ENCODE assay signal across 1 cellular context in the genomic region with DNA sequence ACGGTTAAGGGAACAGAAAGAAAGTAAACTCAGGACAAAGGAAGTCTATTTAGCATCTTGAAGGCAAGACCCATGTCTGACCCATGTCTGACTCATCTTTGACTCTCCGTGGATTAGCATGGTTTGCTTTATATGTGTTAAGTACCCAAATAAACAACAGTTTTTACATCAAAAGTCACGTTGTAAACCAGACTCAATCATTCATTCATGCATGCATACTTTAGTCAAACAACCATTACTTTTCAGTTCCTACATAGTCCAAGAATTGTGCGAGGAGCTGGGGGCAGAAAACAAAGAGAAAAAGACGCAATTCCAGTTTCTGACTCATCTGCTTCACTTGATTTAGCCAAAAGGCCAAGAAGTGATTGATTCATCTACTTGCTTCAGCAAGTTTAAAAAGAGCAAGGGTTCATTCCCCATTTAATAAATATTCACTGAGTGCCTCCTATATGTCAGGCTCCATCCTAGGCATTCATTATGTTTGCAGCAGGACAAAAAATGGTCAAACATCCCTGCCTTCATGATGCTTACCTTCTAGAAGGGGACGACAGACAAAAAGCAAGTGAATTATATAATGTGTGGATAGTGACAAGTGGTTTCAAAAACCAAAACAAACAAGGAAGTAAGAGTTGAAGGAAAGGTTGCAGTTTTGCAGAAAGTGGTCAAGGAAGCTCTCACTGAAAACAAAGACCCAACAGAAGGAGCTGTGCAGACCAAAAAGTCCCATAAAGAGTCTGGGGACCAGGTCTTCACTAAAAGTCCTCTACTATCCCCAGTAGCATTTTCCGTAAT.
TF ChIP-seq lines count a peak whose summit lies in the region.

No MANE protein-coding gene starts in this region.

TF ChIP-seq in GM12878, 131 proteins besides CTCF, POLR2A, EP300 and RAD21 (continued from another document and continues in another):
- TF ChIP-seq, protein P1, sequence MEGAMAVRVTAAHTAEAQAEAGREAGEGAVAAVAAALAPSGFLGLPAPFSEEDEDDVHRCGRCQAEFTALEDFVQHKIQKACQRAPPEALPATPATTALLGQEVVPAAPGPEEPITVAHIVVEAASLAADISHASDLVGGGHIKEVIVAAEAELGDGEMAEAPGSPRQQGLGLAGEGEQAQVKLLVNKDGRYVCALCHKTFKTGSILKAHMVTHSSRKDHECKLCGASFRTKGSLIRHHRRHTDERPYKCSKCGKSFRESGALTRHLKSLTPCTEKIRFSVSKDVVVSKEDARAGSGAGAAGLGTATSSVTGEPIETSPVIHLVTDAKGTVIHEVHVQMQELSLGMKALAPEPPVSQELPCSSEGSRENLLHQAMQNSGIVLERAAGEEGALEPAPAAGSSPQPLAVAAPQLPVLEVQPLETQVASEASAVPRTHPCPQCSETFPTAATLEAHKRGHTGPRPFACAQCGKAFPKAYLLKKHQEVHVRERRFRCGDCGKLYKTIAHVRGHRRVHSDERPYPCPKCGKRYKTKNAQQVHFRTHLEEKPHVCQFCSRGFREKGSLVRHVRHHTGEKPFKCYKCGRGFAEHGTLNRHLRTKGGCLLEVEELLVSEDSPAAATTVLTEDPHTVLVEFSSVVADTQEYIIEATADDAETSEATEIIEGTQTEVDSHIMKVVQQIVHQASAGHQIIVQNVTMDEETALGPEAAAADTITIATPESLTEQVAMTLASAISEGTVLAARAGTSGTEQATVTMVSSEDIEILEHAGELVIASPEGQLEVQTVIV (IDR thresholded peaks at IDR 0.05; ENCODE audit: borderline replicate concordance, partially characterized antibody): no peak
- TF ChIP-seq MEF2B (IDR thresholded peaks at IDR 0.05; ENCODE audit: partially characterized antibody, poor library complexity, severe bottlenecking): no peak
- TF ChIP-seq, protein P2, sequence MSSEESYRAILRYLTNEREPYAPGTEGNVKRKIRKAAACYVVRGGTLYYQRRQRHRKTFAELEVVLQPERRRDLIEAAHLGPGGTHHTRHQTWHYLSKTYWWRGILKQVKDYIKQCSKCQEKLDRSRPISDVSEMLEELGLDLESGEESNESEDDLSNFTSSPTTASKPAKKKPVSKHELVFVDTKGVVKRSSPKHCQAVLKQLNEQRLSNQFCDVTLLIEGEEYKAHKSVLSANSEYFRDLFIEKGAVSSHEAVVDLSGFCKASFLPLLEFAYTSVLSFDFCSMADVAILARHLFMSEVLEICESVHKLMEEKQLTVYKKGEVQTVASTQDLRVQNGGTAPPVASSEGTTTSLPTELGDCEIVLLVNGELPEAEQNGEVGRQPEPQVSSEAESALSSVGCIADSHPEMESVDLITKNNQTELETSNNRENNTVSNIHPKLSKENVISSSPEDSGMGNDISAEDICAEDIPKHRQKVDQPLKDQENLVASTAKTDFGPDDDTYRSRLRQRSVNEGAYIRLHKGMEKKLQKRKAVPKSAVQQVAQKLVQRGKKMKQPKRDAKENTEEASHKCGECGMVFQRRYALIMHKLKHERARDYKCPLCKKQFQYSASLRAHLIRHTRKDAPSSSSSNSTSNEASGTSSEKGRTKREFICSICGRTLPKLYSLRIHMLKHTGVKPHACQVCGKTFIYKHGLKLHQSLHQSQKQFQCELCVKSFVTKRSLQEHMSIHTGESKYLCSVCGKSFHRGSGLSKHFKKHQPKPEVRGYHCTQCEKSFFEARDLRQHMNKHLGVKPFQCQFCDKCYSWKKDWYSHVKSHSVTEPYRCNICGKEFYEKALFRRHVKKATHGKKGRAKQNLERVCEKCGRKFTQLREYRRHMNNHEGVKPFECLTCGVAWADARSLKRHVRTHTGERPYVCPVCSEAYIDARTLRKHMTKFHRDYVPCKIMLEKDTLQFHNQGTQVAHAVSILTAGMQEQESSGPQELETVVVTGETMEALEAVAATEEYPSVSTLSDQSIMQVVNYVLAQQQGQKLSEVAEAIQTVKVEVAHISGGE (CRISPR knock-in tag; IDR thresholded peaks at IDR 0.05): no peak
- 0 out of 2 replicates have a peak, but pooled peaks have one; percentile 9 for TF ChIP-seq SMC3 (IDR thresholded peaks at IDR 0.05; ENCODE audit: borderline replicate concordance, low read length)
- no peak for TF ChIP-seq FOXM1 (IDR thresholded peaks at IDR 0.05; ENCODE audit: low read depth, low read length)
- no peak for TF ChIP-seq CHD2 (IDR thresholded peaks at IDR 0.05; ENCODE audit: borderline replicate concordance, low read depth, low read length)
- peak; percentile 97 for TF ChIP-seq ZNF24 (IDR thresholded peaks at IDR 0.05)
- no peak for TF ChIP-seq ZNF384 (IDR thresholded peaks at IDR 0.05; ENCODE audit: borderline replicate concordance, low read depth, low read length)
- TF ChIP-seq, protein P3, sequence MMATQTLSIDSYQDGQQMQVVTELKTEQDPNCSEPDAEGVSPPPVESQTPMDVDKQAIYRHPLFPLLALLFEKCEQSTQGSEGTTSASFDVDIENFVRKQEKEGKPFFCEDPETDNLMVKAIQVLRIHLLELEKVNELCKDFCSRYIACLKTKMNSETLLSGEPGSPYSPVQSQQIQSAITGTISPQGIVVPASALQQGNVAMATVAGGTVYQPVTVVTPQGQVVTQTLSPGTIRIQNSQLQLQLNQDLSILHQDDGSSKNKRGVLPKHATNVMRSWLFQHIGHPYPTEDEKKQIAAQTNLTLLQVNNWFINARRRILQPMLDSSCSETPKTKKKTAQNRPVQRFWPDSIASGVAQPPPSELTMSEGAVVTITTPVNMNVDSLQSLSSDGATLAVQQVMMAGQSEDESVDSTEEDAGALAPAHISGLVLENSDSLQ (IDR thresholded peaks at IDR 0.05): no peak
- TF ChIP-seq NFIC (IDR thresholded peaks at IDR 0.05; ENCODE audit: low read depth, low read length): no peak; the same call in 1 of the 2 replicates
- TF ChIP-seq, protein P4, sequence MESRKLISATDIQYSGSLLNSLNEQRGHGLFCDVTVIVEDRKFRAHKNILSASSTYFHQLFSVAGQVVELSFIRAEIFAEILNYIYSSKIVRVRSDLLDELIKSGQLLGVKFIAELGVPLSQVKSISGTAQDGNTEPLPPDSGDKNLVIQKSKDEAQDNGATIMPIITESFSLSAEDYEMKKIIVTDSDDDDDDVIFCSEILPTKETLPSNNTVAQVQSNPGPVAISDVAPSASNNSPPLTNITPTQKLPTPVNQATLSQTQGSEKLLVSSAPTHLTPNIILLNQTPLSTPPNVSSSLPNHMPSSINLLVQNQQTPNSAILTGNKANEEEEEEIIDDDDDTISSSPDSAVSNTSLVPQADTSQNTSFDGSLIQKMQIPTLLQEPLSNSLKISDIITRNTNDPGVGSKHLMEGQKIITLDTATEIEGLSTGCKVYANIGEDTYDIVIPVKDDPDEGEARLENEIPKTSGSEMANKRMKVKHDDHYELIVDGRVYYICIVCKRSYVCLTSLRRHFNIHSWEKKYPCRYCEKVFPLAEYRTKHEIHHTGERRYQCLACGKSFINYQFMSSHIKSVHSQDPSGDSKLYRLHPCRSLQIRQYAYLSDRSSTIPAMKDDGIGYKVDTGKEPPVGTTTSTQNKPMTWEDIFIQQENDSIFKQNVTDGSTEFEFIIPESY (IDR thresholded peaks at IDR 0.05): no peak
- TF ChIP-seq, protein P5, sequence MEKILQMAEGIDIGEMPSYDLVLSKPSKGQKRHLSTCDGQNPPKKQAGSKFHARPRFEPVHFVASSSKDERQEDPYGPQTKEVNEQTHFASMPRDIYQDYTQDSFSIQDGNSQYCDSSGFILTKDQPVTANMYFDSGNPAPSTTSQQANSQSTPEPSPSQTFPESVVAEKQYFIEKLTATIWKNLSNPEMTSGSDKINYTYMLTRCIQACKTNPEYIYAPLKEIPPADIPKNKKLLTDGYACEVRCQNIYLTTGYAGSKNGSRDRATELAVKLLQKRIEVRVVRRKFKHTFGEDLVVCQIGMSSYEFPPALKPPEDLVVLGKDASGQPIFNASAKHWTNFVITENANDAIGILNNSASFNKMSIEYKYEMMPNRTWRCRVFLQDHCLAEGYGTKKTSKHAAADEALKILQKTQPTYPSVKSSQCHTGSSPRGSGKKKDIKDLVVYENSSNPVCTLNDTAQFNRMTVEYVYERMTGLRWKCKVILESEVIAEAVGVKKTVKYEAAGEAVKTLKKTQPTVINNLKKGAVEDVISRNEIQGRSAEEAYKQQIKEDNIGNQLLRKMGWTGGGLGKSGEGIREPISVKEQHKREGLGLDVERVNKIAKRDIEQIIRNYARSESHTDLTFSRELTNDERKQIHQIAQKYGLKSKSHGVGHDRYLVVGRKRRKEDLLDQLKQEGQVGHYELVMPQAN (conservative IDR thresholded peaks at IDR 0.05): no peak
- TF ChIP-seq STAT3 (IDR thresholded peaks at IDR 0.05; ENCODE audit: low read depth, low read length): peak; percentile 54; the same call in 1 of the 2 replicates
- TF ChIP-seq RCOR1 (conservative IDR thresholded peaks at IDR 0.05; ENCODE audit: low read depth, low read length): no peak
- no peak for TF ChIP-seq WRNIP1 (IDR thresholded peaks at IDR 0.05; ENCODE audit: borderline replicate concordance, low read depth, low read length)
- peak; percentile 55 for TF ChIP-seq RUNX3 (IDR thresholded peaks at IDR 0.05; ENCODE audit: low read length)
- TF ChIP-seq JUND (IDR thresholded peaks at IDR 0.05; ENCODE audit: low read depth, low read length): no peak
- peak; percentile 42; the same call in 1 of the 2 replicates for TF ChIP-seq CBX5 (IDR thresholded peaks at IDR 0.05; ENCODE audit: low read depth)
- TF ChIP-seq NR2C1 (IDR thresholded peaks at IDR 0.05): no peak
- TF ChIP-seq SIX5 (IDR thresholded peaks at IDR 0.05; ENCODE audit: low read depth, low read length, severe bottlenecking): no peak
- TF ChIP-seq NR2F1 (conservative IDR thresholded peaks at IDR 0.05): 0 out of 2 replicates have a peak, but pooled peaks have one; percentile 22
- TF ChIP-seq CREB1 (IDR thresholded peaks at IDR 0.05; ENCODE audit: low read depth): no peak
- TF ChIP-seq IKZF1 (conservative IDR thresholded peaks at IDR 0.05): no peak
- TF ChIP-seq ATF7 (IDR thresholded peaks at IDR 0.05; ENCODE audit: low read depth): no peak
- TF ChIP-seq, protein P6, sequence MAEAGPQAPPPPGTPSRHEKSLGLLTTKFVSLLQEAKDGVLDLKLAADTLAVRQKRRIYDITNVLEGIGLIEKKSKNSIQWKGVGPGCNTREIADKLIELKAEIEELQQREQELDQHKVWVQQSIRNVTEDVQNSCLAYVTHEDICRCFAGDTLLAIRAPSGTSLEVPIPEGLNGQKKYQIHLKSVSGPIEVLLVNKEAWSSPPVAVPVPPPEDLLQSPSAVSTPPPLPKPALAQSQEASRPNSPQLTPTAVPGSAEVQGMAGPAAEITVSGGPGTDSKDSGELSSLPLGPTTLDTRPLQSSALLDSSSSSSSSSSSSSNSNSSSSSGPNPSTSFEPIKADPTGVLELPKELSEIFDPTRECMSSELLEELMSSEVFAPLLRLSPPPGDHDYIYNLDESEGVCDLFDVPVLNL (IDR thresholded peaks at IDR 0.05; ENCODE audit: low read depth, low read length): no peak
- TF ChIP-seq GATAD2B (conservative IDR thresholded peaks at IDR 0.05; ENCODE audit: low read depth): no peak
- TF ChIP-seq MYC (IDR thresholded peaks at IDR 0.05; ENCODE audit: insufficient read depth, insufficient read length, insufficient replicate concordance, low read length, severe bottlenecking): no peak
- TF ChIP-seq NR2C2 (IDR thresholded peaks at IDR 0.05; ENCODE audit: borderline replicate concordance, control insufficient read depth, insufficient read length, low read depth): no peak
- no peak for TF ChIP-seq ESRRA (IDR thresholded peaks at IDR 0.05; ENCODE audit: low read length)
- peak; percentile 36 to 48; a peak in 3 of 4 replicates for TF ChIP-seq IKZF2 (IDR thresholded peaks at IDR 0.05)
- TF ChIP-seq, protein P7, sequence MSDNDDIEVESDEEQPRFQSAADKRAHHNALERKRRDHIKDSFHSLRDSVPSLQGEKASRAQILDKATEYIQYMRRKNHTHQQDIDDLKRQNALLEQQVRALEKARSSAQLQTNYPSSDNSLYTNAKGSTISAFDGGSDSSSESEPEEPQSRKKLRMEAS (IDR thresholded peaks at IDR 0.05; ENCODE audit: low read depth, low read length): no peak
- no peak for TF ChIP-seq SUZ12 (IDR thresholded peaks at IDR 0.05; ENCODE audit: unreplicated experiment)
- TF ChIP-seq, protein P8, sequence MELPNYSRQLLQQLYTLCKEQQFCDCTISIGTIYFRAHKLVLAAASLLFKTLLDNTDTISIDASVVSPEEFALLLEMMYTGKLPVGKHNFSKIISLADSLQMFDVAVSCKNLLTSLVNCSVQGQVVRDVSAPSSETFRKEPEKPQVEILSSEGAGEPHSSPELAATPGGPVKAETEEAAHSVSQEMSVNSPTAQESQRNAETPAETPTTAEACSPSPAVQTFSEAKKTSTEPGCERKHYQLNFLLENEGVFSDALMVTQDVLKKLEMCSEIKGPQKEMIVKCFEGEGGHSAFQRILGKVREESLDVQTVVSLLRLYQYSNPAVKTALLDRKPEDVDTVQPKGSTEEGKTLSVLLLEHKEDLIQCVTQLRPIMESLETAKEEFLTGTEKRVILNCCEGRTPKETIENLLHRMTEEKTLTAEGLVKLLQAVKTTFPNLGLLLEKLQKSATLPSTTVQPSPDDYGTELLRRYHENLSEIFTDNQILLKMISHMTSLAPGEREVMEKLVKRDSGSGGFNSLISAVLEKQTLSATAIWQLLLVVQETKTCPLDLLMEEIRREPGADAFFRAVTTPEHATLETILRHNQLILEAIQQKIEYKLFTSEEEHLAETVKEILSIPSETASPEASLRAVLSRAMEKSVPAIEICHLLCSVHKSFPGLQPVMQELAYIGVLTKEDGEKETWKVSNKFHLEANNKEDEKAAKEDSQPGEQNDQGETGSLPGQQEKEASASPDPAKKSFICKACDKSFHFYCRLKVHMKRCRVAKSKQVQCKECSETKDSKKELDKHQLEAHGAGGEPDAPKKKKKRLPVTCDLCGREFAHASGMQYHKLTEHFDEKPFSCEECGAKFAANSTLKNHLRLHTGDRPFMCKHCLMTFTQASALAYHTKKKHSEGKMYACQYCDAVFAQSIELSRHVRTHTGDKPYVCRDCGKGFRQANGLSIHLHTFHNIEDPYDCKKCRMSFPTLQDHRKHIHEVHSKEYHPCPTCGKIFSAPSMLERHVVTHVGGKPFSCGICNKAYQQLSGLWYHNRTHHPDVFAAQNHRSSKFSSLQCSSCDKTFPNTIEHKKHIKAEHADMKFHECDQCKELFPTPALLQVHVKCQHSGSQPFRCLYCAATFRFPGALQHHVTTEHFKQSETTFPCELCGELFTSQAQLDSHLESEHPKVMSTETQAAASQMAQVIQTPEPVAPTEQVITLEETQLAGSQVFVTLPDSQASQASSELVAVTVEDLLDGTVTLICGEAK (IDR thresholded peaks at IDR 0.05; ENCODE audit: borderline replicate concordance): no peak
- TF ChIP-seq SPI1 (IDR thresholded peaks at IDR 0.05; ENCODE audit: borderline replicate concordance, insufficient read depth, low read depth, low read length): peak; percentile 11; the same call in 1 of the 2 replicates
- TF ChIP-seq CREM (IDR thresholded peaks at IDR 0.05; ENCODE audit: low read depth): 0 out of 2 replicates have a peak, but pooled peaks have one; percentile 34
- TF ChIP-seq, protein P9, sequence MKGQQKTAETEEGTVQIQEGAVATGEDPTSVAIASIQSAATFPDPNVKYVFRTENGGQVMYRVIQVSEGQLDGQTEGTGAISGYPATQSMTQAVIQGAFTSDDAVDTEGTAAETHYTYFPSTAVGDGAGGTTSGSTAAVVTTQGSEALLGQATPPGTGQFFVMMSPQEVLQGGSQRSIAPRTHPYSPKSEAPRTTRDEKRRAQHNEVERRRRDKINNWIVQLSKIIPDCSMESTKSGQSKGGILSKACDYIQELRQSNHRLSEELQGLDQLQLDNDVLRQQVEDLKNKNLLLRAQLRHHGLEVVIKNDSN (IDR thresholded peaks at IDR 0.05; ENCODE audit: borderline replicate concordance, extremely low read length, insufficient read depth, low read depth, low read length): no peak
- 0 out of 2 replicates have a peak, but pooled peaks have one; percentile 7 for TF ChIP-seq BCL11A (IDR thresholded peaks at IDR 0.05; ENCODE audit: low read depth, low read length)
- TF ChIP-seq, protein P10, sequence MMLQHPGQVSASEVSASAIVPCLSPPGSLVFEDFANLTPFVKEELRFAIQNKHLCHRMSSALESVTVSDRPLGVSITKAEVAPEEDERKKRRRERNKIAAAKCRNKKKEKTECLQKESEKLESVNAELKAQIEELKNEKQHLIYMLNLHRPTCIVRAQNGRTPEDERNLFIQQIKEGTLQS (IDR thresholded peaks at IDR 0.05; ENCODE audit: borderline replicate concordance, extremely low read depth, low read depth, low read length): no peak
